Comparison of ENCODE assay signal across 1 cellular context in the genomic region with DNA sequence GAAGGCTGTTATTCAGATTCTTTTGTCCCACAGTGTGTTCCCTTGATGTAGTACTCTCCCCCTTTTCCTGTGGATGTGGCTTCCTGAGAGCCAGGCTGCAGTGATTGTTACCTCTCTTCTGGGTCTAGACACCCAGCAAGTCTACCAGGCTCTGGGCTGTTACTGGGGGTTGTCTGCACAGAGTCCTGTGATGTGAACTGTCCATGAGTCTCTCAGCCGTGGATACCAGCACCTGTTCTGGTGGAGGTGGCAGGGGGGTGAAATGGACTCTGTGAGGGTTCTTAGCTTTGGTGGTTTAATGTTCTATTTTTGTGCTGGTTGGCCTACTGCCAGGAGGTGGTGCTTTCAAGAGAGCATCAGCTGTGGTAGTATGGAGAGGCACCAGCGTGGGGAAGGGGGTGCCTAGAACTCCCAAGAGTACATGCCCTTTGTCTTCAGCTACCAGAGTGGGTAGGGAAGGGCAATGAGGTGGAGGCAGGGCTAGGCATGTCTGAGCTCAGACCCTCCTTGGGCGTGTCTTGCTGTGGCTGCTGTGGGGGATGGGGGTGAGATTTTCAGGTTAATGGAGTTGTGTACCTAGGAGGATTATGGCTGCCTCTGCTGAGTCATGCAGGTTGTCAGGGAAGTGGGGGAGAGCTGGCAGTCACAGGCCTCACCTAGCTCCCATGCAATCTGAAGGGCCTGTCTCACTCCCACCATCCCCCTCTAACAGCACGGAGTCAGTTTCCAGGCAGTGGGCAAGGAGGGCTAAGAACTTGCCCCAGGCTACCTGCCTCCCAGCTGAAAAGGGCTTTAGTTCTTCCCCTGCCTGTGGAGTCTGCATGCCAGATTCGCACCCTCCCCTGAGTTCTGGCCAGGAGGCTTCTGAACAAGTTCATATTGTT.
TF ChIP-seq lines count a peak whose summit lies in the region.

No MANE protein-coding gene starts in this region.

TF ChIP-seq in H1, 55 proteins besides CTCF, POLR2A, EP300 and RAD21:
- peak; percentile 42; the same call in 1 of the 2 replicates for TF ChIP-seq MAFK (IDR thresholded peaks at IDR 0.05; ENCODE audit: low read depth, low read length)
